8 cellular contexts compared by ENCODE assay signal in the genomic region with DNA sequence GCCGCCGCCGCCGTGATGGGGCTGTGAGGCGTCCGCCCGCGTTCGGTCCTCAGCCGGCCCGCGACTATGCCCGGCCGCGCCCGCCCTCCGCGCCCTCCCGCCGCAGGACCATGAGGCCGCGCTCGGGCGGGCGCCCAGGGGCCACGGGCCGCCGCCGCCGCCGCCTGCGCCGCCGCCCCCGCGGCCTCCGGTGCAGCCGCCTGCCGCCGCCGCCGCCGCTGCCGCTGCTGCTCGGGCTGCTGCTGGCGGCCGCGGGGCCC. TPM values are rescaled to one million over a fixed set of nuclear protein-coding genes. Genes with fewer than 3 reads are reported as not detected.
DNase-seq lines count a peak whose midpoint lies in the region; ATAC-seq and TF ChIP-seq lines count a peak whose summit lies in the region.

No MANE protein-coding gene starts in this region.

- no peak for TF ChIP-seq EP300 in gastroesophageal sphincter (IDR thresholded peaks at IDR 0.05)

- TF ChIP-seq POLR2A in gastroesophageal sphincter (IDR thresholded peaks at IDR 0.05): peak in 1 of 2 donors; percentile 22

- peaks cover 1% of the 10 kb centered on the region for H3K36me3 ChIP-seq in NT2/D1 (ENCODE audit: insufficient read depth, insufficient read length, low read length)
- no peaks in the 10 kb centered on the region for H3K36me3 ChIP-seq in gastroesophageal sphincter

- no peak for DNase-seq in NT2/D1 (ENCODE audit: low read depth, low spot score)
- DNase-seq in stimulated activated naive B cell treated with anti-CD40 and anti-IgM and Interleukin-4, amounts not matched to agents 10 μg/mL and 1 μg/mL and 100 μg/mL, for 72 hours: no peak
- DNase-seq in retina: no peak
- DNase-seq in HUDEP-2 (lab: John Stamatoyannopoulos, UW; ENCODE audit: unreplicated experiment in 76 of 76): no peak
- DNase-seq in NCI-H1092 treated with DMSO at 0.1 percent for 48 hours (lab: John Stamatoyannopoulos, UW): no peak
- DNase-seq in DMS53 treated with DMSO at 0.1 percent for 48 hours (lab: John Stamatoyannopoulos, UW; ENCODE audit: unreplicated experiment): no peak

- H3K27ac ChIP-seq in gastroesophageal sphincter: peak overlapping the region in 3 of 4 donors; percentile 84 to 92 (median 84)

- peaks cover 0 to 1% of the 10 kb centered on the region in 2 donors for H3K9me3 Mint-ChIP-seq in stimulated activated naive B cell treated with anti-CD40 and anti-IgM and Interleukin-4, amounts not matched to agents 10 μg/mL and 1 μg/mL and 100 μg/mL, for 72 hours

- ATAC-seq in GM19455 (IDR thresholded peaks at IDR 0.05; ENCODE audit: unreplicated experiment) (peak; percentile 31), gastroesophageal sphincter (peak; percentile 63)
- no peak for ATAC-seq in stimulated activated naive B cell treated with anti-CD40 and anti-IgM and Interleukin-4, amounts not matched to agents 10 μg/mL and 1 μg/mL and 100 μg/mL, for 72 hours (replicated peaks)

- H3K4me3 ChIP-seq in NT2/D1 (ENCODE audit: insufficient read length, low read depth) (peak overlapping the region; percentile 71), gastroesophageal sphincter (peak overlapping the region; percentile 55 to 79)

- H3K9ac ChIP-seq in NT2/D1 (ENCODE audit: insufficient read length, low read depth): peak overlapping the region; percentile 88

- H3K27me3 Mint-ChIP-seq in stimulated activated naive B cell treated with anti-CD40 and anti-IgM and Interleukin-4, amounts not matched to agents 10 μg/mL and 1 μg/mL and 100 μg/mL, for 72 hours: peaks cover 4 to 32% of the 10 kb centered on the region in 2 donors

- H3K4me3 Mint-ChIP-seq in stimulated activated naive B cell treated with anti-CD40 and anti-IgM and Interleukin-4, amounts not matched to agents 10 μg/mL and 1 μg/mL and 100 μg/mL, for 72 hours: peak overlapping the region; percentile 32 to 86

- TF ChIP-seq CTCF in gastroesophageal sphincter (IDR thresholded peaks at IDR 0.05): no peak

- H3K4me1 Mint-ChIP-seq in stimulated activated naive B cell treated with anti-CD40 and anti-IgM and Interleukin-4, amounts not matched to agents 10 μg/mL and 1 μg/mL and 100 μg/mL, for 72 hours: peaks cover 11 to 16% of the 10 kb centered on the region in 2 donors

- no peaks in the 10 kb centered on the region for H3K36me3 Mint-ChIP-seq in stimulated activated naive B cell treated with anti-CD40 and anti-IgM and Interleukin-4, amounts not matched to agents 10 μg/mL and 1 μg/mL and 100 μg/mL, for 72 hours

- WGBS in gastroesophageal sphincter (ENCODE audit: low coverage in 1 of 2), 2 donors: 0% methylated on average over 1 of the region's 48 CpGs; no CpG with 5 or more reads in 1 of the 2 donors

- H3K27ac Mint-ChIP-seq in stimulated activated naive B cell treated with anti-CD40 and anti-IgM and Interleukin-4, amounts not matched to agents 10 μg/mL and 1 μg/mL and 100 μg/mL, for 72 hours: no peak overlapping the region

- no peaks in the 10 kb centered on the region for H3K9me3 ChIP-seq in NT2/D1 (ENCODE audit: insufficient read depth, low read length)
- H3K9me3 ChIP-seq in gastroesophageal sphincter: no peaks in the 10 kb centered on the region

- H3K4me1 ChIP-seq in NT2/D1 (ENCODE audit: insufficient read depth, insufficient read length) (no peaks in the 10 kb centered on the region), gastroesophageal sphincter (peaks cover 0 to 52% (median 0%) of the 10 kb centered on the region in 3 donors)

- H3K27me3 ChIP-seq in NT2/D1 (ENCODE audit: insufficient read depth, insufficient read length): no peaks in the 10 kb centered on the region
- H3K27me3 ChIP-seq in gastroesophageal sphincter: no peaks in the 10 kb centered on the region

RNA-seq across cellular contexts. Expression of a gene that starts 0.2 kb away (rescaled TPM):
- total RNA-seq in gastroesophageal sphincter: 10 to 100 TPM; 14.8 to 27.7 (median 19.8) TPM

Comparison
In these comparisons a context has a peak if more than half of its experiments do, and no peak if none do; other contexts are left out.
1. ATAC-seq: peak in GM19455 (single experiment) and gastroesophageal sphincter (single experiment); none in stimulated activated naive B cell treated with anti-CD40 and anti-IgM and Interleukin-4, amounts not matched to agents 10 μg/mL and 1 μg/mL and 100 μg/mL, for 72 hours (0 of 2).